13 cellular contexts compared by ENCODE assay signal in genomic region chr3:63625161-63625560, GRCh38. TPM values are rescaled to one million over a fixed set of nuclear protein-coding genes. Genes with fewer than 3 reads are reported as not detected.
DNase-seq lines count a peak whose midpoint lies in the region; TF ChIP-seq lines count a peak whose summit lies in the region.
"Had no signal": no experiment of that assay in that cellular context is flagged by ENCODE, and none has a peak within 500 bp of the region (broad histone marks: within the 10 kb centered on the region; RNA-seq: fewer than 3 reads in every experiment).

No MANE protein-coding gene starts in this region.

- H3K27me3 ChIP-seq in BLaER1 = no peaks in the 10 kb centered on the region

- H3K9me3 ChIP-seq in BLaER1 = no peaks in the 10 kb centered on the region

- in situ Hi-C loops in astrocyte of the cerebellum (cut with HindIII; ENCODE audit: low sequenced_read_pairs) = no loop called here
- in situ Hi-C loops in ACHN (cut with HindIII; ENCODE audit: low pct_ligation_motif_present, low pct_unique_long_range_greater_than_20kb, low sequenced_read_pairs) = no loop called here

- peaks cover 14% of the 10 kb centered on the region for H3K4me1 ChIP-seq in BLaER1

- peak overlapping the region; percentile 39 for H3K4me2 ChIP-seq in BLaER1

- no peak for TF ChIP-seq CTCF in astrocyte of the cerebellum (IDR thresholded peaks at IDR 0.05; ENCODE audit: low read depth, low read length, missing control alignments)

- H3K36me3 ChIP-seq in BLaER1 = no peaks in the 10 kb centered on the region

- H3K27ac ChIP-seq in BLaER1 = no peak overlapping the region

- H3K9ac ChIP-seq in BLaER1 = no peak overlapping the region

- TF ChIP-seq POLR2A in erythroblast (IDR thresholded peaks at IDR 0.05; ENCODE audit: low read length) = no peak

- DNase-seq in LHCN-M2 (ENCODE audit: low read depth) (peak; percentile 63), astrocyte of the cerebellum (ENCODE audit: low read depth) (peak; percentile 74), kidney tubule cell (ENCODE audit: low spot score) (peak; percentile 71), RPMI8226 (no peak), erythroblast (lab: John Stamatoyannopoulos, UW) (no peak), ACHN (no peak)
- no peak for DNase-seq in activated CD4-positive, alpha-beta T cell treated with anti-CD3 and anti-CD28 coated beads, Interleukin-2, amount 50 U/mL, for 48 hours
- DNase-seq: natural killer cell, NCI-H1694 treated with DMSO at 0.1 percent for 48 hours, T-helper 1 cell had no signal

- H4K20me1 ChIP-seq in BLaER1 = no peaks in the 10 kb centered on the region

- no peak overlapping the region for H3K4me3 ChIP-seq in BLaER1
- H3K4me3 ChIP-seq in astrocyte of the cerebellum (ENCODE audit: low read depth, low read length) = no peak overlapping the region

RNA-seq across cellular contexts. Expression of gene SNTN, which starts 27.3 kb away (rescaled TPM):
- total RNA-seq in LHCN-M2 (2014; rRNA removed) = not detected in 2 replicates
- polyA plus RNA-seq in LHCN-M2 (2012) = not detected
- total RNA-seq: activated T-helper 1 cell treated with anti-CD3 and anti-CD28 coated beads, Interleukin-12 subunit alpha, Interleukin-12 subunit beta, Interleukin-2, Interleukin-4 antibody, amounts not matched to agents 30 ng/mL and 10 ng/mL and 1 ng/mL, durations not matched to agents 14 hours and 24 hours and 36 hours; epithelial cell of proximal tubule; natural killer cell had no signal

Comparison
In these comparisons a context has a peak if more than half of its experiments do, and no peak if none do; other contexts are left out.
1. DNase-seq: peak in LHCN-M2 (single experiment), astrocyte of the cerebellum (single experiment) and kidney tubule cell (single experiment); none in RPMI8226 (single experiment), activated CD4-positive, alpha-beta T cell treated with anti-CD3 and anti-CD28 coated beads, Interleukin-2, amount 50 U/mL, for 48 hours (0 of 2), erythroblast (0 of 2) and ACHN (single experiment).